1 cellular context compared by ENCODE assay signal in the genomic region with DNA sequence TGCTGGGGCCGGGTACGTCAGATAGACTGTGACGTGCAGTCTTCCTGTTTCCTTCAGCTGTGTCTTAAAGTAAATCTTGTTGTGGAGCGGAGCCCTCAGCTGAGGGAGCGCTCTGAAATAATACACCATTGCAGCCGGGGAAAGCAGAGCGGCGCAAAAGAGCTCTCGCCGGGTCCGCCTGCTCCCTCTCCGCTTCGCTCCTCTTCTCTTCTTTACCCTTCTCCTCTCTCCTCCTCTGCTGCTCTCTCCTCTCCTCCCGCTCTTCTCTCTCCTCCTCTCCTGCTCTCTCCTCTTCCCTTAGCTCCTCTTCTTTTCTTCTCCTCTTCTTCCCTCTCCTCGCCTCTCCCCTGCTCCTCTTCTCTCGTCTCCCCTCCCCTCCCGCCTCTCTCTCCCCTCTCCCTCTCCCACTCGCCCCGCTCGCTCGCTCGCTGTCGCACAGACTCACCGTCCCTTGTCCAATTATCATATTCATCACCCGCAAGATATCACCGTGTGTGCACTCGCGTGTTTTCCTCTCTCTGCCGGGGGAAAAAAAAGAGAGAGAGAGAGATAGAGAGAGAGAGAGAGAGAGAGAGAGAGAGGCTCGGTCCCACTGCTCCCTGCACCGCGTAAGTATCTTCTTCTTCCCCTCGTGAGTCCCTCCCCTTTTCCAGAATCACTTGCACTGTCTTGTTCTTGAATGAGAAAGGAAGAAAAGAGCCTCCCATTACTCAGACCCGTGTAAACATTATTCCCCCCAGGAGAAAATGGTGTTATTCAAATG.
TF ChIP-seq lines count a peak whose summit lies in the region.

A gene with protein sequence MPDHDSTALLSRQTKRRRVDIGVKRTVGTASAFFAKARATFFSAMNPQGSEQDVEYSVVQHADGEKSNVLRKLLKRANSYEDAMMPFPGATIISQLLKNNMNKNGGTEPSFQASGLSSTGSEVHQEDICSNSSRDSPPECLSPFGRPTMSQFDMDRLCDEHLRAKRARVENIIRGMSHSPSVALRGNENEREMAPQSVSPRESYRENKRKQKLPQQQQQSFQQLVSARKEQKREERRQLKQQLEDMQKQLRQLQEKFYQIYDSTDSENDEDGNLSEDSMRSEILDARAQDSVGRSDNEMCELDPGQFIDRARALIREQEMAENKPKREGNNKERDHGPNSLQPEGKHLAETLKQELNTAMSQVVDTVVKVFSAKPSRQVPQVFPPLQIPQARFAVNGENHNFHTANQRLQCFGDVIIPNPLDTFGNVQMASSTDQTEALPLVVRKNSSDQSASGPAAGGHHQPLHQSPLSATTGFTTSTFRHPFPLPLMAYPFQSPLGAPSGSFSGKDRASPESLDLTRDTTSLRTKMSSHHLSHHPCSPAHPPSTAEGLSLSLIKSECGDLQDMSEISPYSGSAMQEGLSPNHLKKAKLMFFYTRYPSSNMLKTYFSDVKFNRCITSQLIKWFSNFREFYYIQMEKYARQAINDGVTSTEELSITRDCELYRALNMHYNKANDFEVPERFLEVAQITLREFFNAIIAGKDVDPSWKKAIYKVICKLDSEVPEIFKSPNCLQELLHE (plus strand): TSS at position 98 of the 763 bp plus-strand sequence. CDS start 8,563 bp downstream, outside the sequence.

TF ChIP-seq in H1, 55 proteins besides CTCF, POLR2A, EP300 and RAD21 (continued from another document):
- peak; percentile 73; the same call in 1 of the 2 replicates for TF ChIP-seq RBBP5 (IDR thresholded peaks at IDR 0.05; ENCODE audit: borderline replicate concordance, low read depth, low read length)
- TF ChIP-seq RFX5 (IDR thresholded peaks at IDR 0.05; ENCODE audit: borderline replicate concordance, low read depth, low read length) = no peak
- TF ChIP-seq CREB1 (IDR thresholded peaks at IDR 0.05) = peak; percentile 88
- TF ChIP-seq CTBP2 (IDR thresholded peaks at IDR 0.05; ENCODE audit: borderline replicate concordance, insufficient read depth, insufficient read length, low read length) = peak; percentile 75
- peak; percentile 91 for TF ChIP-seq KDM4A (IDR thresholded peaks at IDR 0.05; ENCODE audit: low read depth, low read length, severe bottlenecking)
- TF ChIP-seq HDAC2 (IDR thresholded peaks at IDR 0.05; ENCODE audit: borderline replicate concordance in 1 of 2, low read depth in 2 of 2, low read length in 2 of 2) = peak in 1 of 2 experiments; percentile 3; a peak in 1 of 4 replicates
- 0 out of 4 replicates have a peak, but pooled peaks of 1 of the 2 experiments have one; percentile 47 for TF ChIP-seq SIN3A (conservative IDR thresholded peaks at IDR 0.05 in 1 of 2, IDR thresholded peaks at IDR 0.05 in 1 of 2; ENCODE audit: low read depth in 1 of 2, low read length in 2 of 2)
- TF ChIP-seq CBX8 (IDR thresholded peaks at IDR 0.05; ENCODE audit: borderline replicate concordance, low read depth, low read length) = no peak
- 0 out of 2 replicates have a peak, but pooled peaks have one; percentile 29 for TF ChIP-seq TBP (IDR thresholded peaks at IDR 0.05; ENCODE audit: low read depth, low read length)
- TF ChIP-seq PHF8 (conservative IDR thresholded peaks at IDR 0.05; ENCODE audit: low read depth, low read length) = 0 out of 2 replicates have a peak, but pooled peaks have one; percentile 43
- no peak for TF ChIP-seq SP4 (IDR thresholded peaks at IDR 0.05; ENCODE audit: low read length)
- TF ChIP-seq EZH2 (IDR thresholded peaks at IDR 0.05; ENCODE audit: low read depth, low read length, severe bottlenecking) = no peak
- 0 out of 2 replicates have a peak, but pooled peaks have one; percentile 12 for TF ChIP-seq EGR1 (IDR thresholded peaks at IDR 0.05; ENCODE audit: borderline replicate concordance, low read depth, low read length)
